1 cellular context compared by ENCODE assay signal in the genomic region with DNA sequence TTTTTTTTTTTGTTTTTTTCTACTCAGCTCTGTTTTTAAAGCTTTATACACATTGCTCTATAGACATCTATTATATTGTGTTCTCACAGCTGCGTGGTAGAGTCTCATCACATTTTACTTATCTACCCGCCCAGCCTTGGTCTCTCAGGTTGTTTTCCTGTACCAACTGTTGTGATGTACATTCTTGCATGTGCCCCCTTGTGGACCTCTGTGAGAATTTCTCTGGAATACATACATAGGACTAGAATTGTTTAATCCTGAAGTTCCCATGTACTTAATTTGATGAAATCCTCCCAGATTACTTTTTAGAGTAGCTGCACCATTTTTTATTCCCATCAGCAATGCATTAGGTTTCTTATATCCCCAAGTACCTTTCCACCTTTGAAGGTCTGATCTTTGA.
TF ChIP-seq lines count a peak whose summit lies in the region.

No MANE protein-coding gene starts in this region.

TF ChIP-seq in GM23338, 12 proteins besides CTCF, POLR2A, EP300 and RAD21 (continued from another document):
- TF ChIP-seq, protein P1, sequence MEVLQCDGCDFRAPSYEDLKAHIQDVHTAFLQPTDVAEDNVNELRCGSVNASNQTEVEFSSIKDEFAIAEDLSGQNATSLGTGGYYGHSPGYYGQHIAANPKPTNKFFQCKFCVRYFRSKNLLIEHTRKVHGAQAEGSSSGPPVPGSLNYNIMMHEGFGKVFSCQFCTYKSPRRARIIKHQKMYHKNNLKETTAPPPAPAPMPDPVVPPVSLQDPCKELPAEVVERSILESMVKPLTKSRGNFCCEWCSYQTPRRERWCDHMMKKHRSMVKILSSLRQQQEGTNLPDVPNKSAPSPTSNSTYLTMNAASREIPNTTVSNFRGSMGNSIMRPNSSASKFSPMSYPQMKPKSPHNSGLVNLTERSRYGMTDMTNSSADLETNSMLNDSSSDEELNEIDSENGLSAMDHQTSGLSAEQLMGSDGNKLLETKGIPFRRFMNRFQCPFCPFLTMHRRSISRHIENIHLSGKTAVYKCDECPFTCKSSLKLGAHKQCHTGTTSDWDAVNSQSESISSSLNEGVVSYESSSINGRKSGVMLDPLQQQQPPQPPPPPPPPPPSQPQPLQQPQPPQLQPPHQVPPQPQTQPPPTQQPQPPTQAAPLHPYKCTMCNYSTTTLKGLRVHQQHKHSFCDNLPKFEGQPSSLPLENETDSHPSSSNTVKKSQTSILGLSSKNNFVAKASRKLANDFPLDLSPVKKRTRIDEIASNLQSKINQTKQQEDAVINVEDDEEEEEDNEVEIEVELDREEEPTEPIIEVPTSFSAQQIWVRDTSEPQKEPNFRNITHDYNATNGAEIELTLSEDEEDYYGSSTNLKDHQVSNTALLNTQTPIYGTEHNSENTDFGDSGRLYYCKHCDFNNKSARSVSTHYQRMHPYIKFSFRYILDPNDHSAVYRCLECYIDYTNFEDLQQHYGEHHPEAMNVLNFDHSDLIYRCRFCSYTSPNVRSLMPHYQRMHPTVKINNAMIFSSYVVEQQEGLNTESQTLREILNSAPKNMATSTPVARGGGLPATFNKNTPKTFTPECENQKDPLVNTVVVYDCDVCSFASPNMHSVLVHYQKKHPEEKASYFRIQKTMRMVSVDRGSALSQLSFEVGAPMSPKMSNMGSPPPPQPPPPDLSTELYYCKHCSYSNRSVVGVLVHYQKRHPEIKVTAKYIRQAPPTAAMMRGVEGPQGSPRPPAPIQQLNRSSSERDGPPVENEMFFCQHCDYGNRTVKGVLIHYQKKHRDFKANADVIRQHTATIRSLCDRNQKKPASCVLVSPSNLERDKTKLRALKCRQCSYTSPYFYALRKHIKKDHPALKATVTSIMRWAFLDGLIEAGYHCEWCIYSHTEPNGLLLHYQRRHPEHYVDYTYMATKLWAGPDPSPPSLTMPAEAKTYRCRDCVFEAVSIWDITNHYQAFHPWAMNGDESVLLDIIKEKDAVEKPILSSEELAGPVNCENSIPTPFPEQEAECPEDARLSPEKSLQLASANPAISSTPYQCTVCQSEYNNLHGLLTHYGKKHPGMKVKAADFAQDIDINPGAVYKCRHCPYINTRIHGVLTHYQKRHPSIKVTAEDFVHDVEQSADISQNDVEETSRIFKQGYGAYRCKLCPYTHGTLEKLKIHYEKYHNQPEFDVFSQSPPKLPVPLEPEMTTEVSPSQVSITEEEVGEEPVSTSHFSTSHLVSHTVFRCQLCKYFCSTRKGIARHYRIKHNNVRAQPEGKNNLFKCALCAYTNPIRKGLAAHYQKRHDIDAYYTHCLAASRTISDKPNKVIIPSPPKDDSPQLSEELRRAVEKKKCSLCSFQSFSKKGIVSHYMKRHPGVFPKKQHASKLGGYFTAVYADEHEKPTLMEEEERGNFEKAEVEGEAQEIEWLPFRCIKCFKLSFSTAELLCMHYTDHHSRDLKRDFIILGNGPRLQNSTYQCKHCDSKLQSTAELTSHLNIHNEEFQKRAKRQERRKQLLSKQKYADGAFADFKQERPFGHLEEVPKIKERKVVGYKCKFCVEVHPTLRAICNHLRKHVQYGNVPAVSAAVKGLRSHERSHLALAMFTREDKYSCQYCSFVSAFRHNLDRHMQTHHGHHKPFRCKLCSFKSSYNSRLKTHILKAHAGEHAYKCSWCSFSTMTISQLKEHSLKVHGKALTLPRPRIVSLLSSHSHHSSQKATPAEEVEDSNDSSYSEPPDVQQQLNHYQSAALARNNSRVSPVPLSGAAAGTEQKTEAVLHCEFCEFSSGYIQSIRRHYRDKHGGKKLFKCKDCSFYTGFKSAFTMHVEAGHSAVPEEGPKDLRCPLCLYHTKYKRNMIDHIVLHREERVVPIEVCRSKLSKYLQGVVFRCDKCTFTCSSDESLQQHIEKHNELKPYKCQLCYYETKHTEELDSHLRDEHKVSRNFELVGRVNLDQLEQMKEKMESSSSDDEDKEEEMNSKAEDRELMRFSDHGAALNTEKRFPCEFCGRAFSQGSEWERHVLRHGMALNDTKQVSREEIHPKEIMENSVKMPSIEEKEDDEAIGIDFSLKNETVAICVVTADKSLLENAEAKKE (CRISPR knock-in tag; IDR thresholded peaks at IDR 0.05) = no peak
- TF ChIP-seq POLR2AphosphoS5 (IDR thresholded peaks at IDR 0.05; ENCODE audit: low read depth) = no peak
- TF ChIP-seq, protein P2, sequence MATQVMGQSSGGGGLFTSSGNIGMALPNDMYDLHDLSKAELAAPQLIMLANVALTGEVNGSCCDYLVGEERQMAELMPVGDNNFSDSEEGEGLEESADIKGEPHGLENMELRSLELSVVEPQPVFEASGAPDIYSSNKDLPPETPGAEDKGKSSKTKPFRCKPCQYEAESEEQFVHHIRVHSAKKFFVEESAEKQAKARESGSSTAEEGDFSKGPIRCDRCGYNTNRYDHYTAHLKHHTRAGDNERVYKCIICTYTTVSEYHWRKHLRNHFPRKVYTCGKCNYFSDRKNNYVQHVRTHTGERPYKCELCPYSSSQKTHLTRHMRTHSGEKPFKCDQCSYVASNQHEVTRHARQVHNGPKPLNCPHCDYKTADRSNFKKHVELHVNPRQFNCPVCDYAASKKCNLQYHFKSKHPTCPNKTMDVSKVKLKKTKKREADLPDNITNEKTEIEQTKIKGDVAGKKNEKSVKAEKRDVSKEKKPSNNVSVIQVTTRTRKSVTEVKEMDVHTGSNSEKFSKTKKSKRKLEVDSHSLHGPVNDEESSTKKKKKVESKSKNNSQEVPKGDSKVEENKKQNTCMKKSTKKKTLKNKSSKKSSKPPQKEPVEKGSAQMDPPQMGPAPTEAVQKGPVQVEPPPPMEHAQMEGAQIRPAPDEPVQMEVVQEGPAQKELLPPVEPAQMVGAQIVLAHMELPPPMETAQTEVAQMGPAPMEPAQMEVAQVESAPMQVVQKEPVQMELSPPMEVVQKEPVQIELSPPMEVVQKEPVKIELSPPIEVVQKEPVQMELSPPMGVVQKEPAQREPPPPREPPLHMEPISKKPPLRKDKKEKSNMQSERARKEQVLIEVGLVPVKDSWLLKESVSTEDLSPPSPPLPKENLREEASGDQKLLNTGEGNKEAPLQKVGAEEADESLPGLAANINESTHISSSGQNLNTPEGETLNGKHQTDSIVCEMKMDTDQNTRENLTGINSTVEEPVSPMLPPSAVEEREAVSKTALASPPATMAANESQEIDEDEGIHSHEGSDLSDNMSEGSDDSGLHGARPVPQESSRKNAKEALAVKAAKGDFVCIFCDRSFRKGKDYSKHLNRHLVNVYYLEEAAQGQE (IDR thresholded peaks at IDR 0.05; ENCODE audit: unreplicated experiment) = no peak
